ENCODE assay signal across 8 cellular contexts in genomic region chr18:75247601-75248421, GRCh38. TPM values are rescaled to one million over a fixed set of nuclear protein-coding genes. Genes with fewer than 3 reads are reported as not detected.
A peak's percentile ranks its signal among the peaks of the same experiment; 100 is the strongest.
DNase-seq lines count a peak whose midpoint lies in the region; ATAC-seq, FAIRE-seq and TF ChIP-seq lines count a peak whose summit lies in the region.

No MANE protein-coding gene starts in this region.

- peaks cover 4% of the 10 kb centered on the region for H3K4me1 ChIP-seq in keratinocyte (ENCODE audit: control insufficient read depth, extremely low read depth, insufficient read depth, low read length)

- dilution Hi-C loops in keratinocyte (cut with MboI; ENCODE audit: extremely low pct_ligation_motif_present, low sequenced_read_pairs): no loop called here

- peak overlapping the region; percentile 67 for H3K9ac ChIP-seq in keratinocyte (ENCODE audit: control insufficient read depth, extremely low read depth, insufficient read depth, low read length)

- peak overlapping the region; percentile 66 for H3K27ac ChIP-seq in keratinocyte (ENCODE audit: control insufficient read depth, insufficient read depth, low read length)

- no peak for FAIRE-seq in keratinocyte (lab: Jason Lieb, UNC)

- H3K27me3 ChIP-seq in keratinocyte (ENCODE audit: control insufficient read depth, extremely low read depth, insufficient read depth, low read length): no peaks in the 10 kb centered on the region

- H3K4me2 ChIP-seq in keratinocyte (ENCODE audit: control insufficient read depth, extremely low read depth, insufficient read depth, low read depth, low read length): peak overlapping the region; percentile 82

- peaks cover 12% of the 10 kb centered on the region for H3K79me2 ChIP-seq in keratinocyte (ENCODE audit: control insufficient read depth, insufficient read depth, low read length)

- H3K9me3 ChIP-seq in keratinocyte (ENCODE audit: control insufficient read depth, low read depth, low read length): no peaks in the 10 kb centered on the region

- H3K4me3 ChIP-seq in astrocyte of the cerebellum (ENCODE audit: low read depth, low read length): peak overlapping the region; percentile 24
- peak overlapping the region; percentile 15 to 66 (median 59) for H3K4me3 ChIP-seq in keratinocyte (ENCODE audit: control insufficient read depth in 2 of 3, extremely low read depth in 1 of 3, insufficient read depth in 2 of 3, low read depth in 1 of 3, low read length in 3 of 3)

- H3K36me3 ChIP-seq in keratinocyte (ENCODE audit: control insufficient read depth in 2 of 2, extremely low read depth in 1 of 2, insufficient read depth in 2 of 2, low read length in 2 of 2): no peaks in the 10 kb centered on the region

- no peaks in the 10 kb centered on the region for H3K9me1 ChIP-seq in keratinocyte (ENCODE audit: control insufficient read depth, extremely low read depth, insufficient read depth, low read length)

- DNase-seq in Daoy (ENCODE audit: low read depth) (peak; percentile 36), NCI-H146 treated with DMSO at 0.1 percent for 48 hours (lab: John Stamatoyannopoulos, UW; ENCODE audit: unreplicated experiment) (peak; percentile 74), astrocyte of the cerebellum (ENCODE audit: low read depth) (peak; percentile 34), keratinocyte (ENCODE audit: low read depth, low spot score) (no peak), stromal cell of bone marrow (ENCODE audit: low read depth) (peak; percentile 38), posterior cingulate gyrus (no peak)
- no peak for DNase-seq in activated CD4-positive, alpha-beta T cell treated with anti-CD3 and anti-CD28 coated beads for 1 hour

- intact Hi-C loops in posterior cingulate gyrus (cut with DNase I): loop anchor here (2.0 kb wide), 1 partner anchor 39 kb away; the partner anchor contains the start of gene PTGR3

- in situ Hi-C loops in astrocyte of the cerebellum (cut with HindIII; ENCODE audit: low sequenced_read_pairs): no loop called here

- no peaks in the 10 kb centered on the region for H4K20me1 ChIP-seq in keratinocyte (ENCODE audit: control insufficient read depth, extremely low read depth, insufficient read depth, low read length)

- no peak for TF ChIP-seq CTCF in astrocyte of the cerebellum (IDR thresholded peaks at IDR 0.05; ENCODE audit: low read depth, low read length, missing control alignments)
- TF ChIP-seq CTCF in keratinocyte (optimal IDR thresholded peaks at IDR 0.05 in 1 of 3, IDR thresholded peaks at IDR 0.05 in 1 of 3, conservative IDR thresholded peaks at IDR 0.05 in 1 of 3; ENCODE audit: extremely low read depth in 1 of 3, insufficient read depth in 2 of 3, low read length in 3 of 3): no peak

- H2AFZ ChIP-seq in keratinocyte (ENCODE audit: control insufficient read depth, low read length): peak overlapping the region; percentile 49

- peak; percentile 51 for ATAC-seq in GM21447 (IDR thresholded peaks at IDR 0.05; ENCODE audit: unreplicated experiment)

RNA-seq across cellular contexts. Expression of gene TSHZ1, which starts 37.2 kb away (rescaled TPM):
- 6.4 and 10.4 TPM in 2 replicates for total RNA-seq in Daoy (2014; rRNA removed; shearing (Covaris generic))
- 1.3 to 2.2 TPM (median 1.6 TPM) in 3 replicates for polyA plus RNA-seq in keratinocyte
- polyA plus RNA-seq in keratinocyte (2011; ENCODE audit: low read depth): 2.9 TPM
- polyA plus RNA-seq in keratinocyte (2011; cell fraction: cytosol; rRNA removed): 1.9 and 2.4 TPM in 2 replicates
- polyA plus RNA-seq in keratinocyte (2011; cell fraction: nucleus; rRNA removed): 3.4 and 4.0 TPM in 2 replicates
- 2.7 and 4.3 TPM in 2 replicates for polyA plus RNA-seq in keratinocyte (2012; ENCODE audit: low replicate concordance)
- polyA minus RNA-seq in keratinocyte: 2.0 to 6.8 TPM (median 3.3 TPM) in 3 replicates
- polyA minus RNA-seq in keratinocyte (2011; cell fraction: cytosol; rRNA and poly(A)+ RNA removed): 2.3 TPM
- 2.0 and 3.4 TPM in 2 replicates for polyA minus RNA-seq in keratinocyte (2011; cell fraction: nucleus; rRNA and poly(A)+ RNA removed)

RNA-seq across cellular contexts. Expression of gene PTGR3, which starts 38.9 kb away (rescaled TPM):
- total RNA-seq in Daoy (2014; rRNA removed; shearing (Covaris generic)): 3.6 and 7.6 TPM in 2 replicates
- 22.2 to 25.2 TPM (median 22.5 TPM) in 3 replicates for polyA plus RNA-seq in keratinocyte
- 8.2 TPM for polyA plus RNA-seq in keratinocyte (2011; ENCODE audit: low read depth)
- polyA plus RNA-seq in keratinocyte (2011; cell fraction: cytosol; rRNA removed): 22.3 and 25.2 TPM in 2 replicates
- 25.0 and 27.0 TPM in 2 replicates for polyA plus RNA-seq in keratinocyte (2011; cell fraction: nucleus; rRNA removed)
- 14.8 and 17.2 TPM in 2 replicates for polyA plus RNA-seq in keratinocyte (2012; ENCODE audit: low replicate concordance)
- 14.9 to 30.2 TPM (median 28.5 TPM) in 3 replicates for polyA minus RNA-seq in keratinocyte
- polyA minus RNA-seq in keratinocyte (2011; cell fraction: cytosol; rRNA and poly(A)+ RNA removed): 9.6 TPM
- 9.0 and 14.8 TPM in 2 replicates for polyA minus RNA-seq in keratinocyte (2011; cell fraction: nucleus; rRNA and poly(A)+ RNA removed)

Comparison
In these comparisons a context has a peak if more than half of its experiments do, and no peak if none do; other contexts are left out.
1. DNase-seq: peak in Daoy (single experiment), NCI-H146 treated with DMSO at 0.1 percent for 48 hours (single experiment), astrocyte of the cerebellum (single experiment) and stromal cell of bone marrow (single experiment); none in keratinocyte (single experiment), posterior cingulate gyrus (0 of 10) and activated CD4-positive, alpha-beta T cell treated with anti-CD3 and anti-CD28 coated beads for 1 hour (single experiment).